In the genomic region with DNA sequence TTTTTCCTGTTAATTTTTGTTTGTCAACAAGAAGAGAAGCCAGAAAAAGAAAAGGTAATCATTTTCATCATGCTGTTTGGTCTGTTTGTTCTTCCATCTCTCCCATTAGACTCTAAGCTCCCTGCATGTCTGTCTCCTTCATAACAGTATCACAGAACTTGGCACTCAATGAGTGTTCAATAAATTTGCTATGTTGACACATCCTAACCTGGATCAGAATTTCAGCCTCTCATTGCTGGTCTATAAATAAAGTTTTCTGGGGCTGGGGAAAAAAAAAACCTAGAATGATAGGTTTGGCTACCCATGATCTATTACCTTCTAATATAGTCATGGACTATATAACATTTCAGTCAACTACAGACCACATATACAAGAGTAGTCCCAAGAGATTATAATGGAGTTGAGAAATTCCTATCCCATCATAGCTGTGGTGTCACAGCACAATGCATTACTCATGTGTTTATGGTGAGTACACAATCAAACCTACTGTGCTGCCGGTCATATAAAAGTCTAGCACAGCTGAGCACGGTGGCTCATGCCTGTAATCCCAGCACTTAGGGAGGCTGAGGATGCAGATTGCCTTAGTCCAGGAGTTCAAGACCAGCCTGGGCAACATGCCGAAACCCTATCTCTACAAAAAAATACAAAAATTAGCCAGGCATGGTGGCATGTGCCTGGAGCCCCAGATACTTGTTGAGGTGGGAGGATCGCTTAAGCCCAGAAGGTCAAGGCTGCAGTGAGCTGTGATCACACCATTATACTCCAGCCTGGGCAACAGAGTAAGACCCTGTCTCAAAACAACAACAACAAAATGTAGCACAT, we compare ENCODE assay signal across 1 cellular context.
TF ChIP-seq lines count a peak whose summit lies in the region.

No MANE protein-coding gene starts in this region.

TF ChIP-seq in WTC11, 78 proteins besides CTCF, POLR2A, EP300 and RAD21 (continued from another document):
- TF ChIP-seq, protein P1, sequence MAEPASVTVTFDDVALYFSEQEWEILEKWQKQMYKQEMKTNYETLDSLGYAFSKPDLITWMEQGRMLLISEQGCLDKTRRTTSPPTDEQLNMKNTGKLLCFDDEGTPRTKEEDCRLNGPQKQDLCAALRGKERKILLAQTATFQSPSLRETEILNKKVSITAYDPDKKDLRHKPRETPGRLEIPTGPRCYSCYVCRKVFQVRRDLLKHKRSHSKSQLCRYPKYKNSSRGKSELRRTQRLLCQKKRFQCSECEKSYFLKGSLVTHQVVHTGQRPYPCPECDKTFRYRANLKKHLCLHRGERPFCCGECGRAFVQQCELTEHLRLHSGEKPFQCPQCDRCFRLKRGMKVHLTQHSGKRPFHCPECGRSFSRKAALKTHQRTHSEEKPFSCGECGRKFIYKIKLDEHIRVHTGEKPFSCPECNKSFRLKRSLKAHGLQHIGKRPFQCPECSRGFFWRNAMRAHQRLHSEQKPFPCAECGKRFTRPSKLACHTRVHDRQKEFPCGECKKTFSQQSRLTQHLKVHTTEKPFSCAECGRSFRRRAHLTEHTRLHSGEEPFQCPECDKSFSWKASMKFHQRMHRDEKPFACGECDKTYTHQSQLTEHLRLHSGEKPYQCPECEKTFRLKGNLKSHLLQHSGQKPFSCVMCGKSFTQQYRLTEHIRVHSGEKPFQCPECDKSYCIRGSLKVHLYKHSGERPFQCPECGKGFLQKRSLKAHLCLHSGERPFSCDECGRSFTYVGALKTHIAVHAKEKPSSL (CRISPR knock-in tag; conservative IDR thresholded peaks at IDR 0.05): no peak
- TF ChIP-seq SP1 (CRISPR knock-in tag; conservative IDR thresholded peaks at IDR 0.05) (no peak), E2F5 (CRISPR knock-in tag; IDR thresholded peaks at IDR 0.05) (no peak), JUN (CRISPR knock-in tag; IDR thresholded peaks at IDR 0.05) (no peak), MLX (CRISPR knock-in tag; IDR thresholded peaks at IDR 0.05) (no peak), ZNF121 (CRISPR knock-in tag; IDR thresholded peaks at IDR 0.05) (peak; percentile 77; the same call in 1 of the 2 replicates), GRHL2 (CRISPR knock-in tag; IDR thresholded peaks at IDR 0.05; ENCODE audit: insufficient replicate concordance, severe bottlenecking) (no peak), ZNF138 (CRISPR knock-in tag; conservative IDR thresholded peaks at IDR 0.05) (no peak)
- TF ChIP-seq, protein P2, sequence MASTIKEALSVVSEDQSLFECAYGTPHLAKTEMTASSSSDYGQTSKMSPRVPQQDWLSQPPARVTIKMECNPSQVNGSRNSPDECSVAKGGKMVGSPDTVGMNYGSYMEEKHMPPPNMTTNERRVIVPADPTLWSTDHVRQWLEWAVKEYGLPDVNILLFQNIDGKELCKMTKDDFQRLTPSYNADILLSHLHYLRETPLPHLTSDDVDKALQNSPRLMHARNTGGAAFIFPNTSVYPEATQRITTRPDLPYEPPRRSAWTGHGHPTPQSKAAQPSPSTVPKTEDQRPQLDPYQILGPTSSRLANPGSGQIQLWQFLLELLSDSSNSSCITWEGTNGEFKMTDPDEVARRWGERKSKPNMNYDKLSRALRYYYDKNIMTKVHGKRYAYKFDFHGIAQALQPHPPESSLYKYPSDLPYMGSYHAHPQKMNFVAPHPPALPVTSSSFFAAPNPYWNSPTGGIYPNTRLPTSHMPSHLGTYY (CRISPR knock-in tag; IDR thresholded peaks at IDR 0.05): no peak
